In genomic region chr12:3293446-3294161, GRCh38 we compare ENCODE assay signal across 14 cellular contexts.
DNase-seq lines count a peak whose midpoint lies in the region; ATAC-seq, FAIRE-seq and TF ChIP-seq lines count a peak whose summit lies in the region.
"Had no signal": no experiment of that assay in that cellular context is flagged by ENCODE, and none has a peak within 500 bp of the region (broad histone marks: within the 10 kb centered on the region; RNA-seq: fewer than 3 reads in every experiment).

No MANE protein-coding gene starts in this region.

- H3K4me3 ChIP-seq in bronchial epithelial cell (ENCODE audit: low read depth, low read length) = no peak overlapping the region
- no peak overlapping the region for H3K4me3 ChIP-seq in kidney epithelial cell (ENCODE audit: low read depth, low read length)
- H3K4me3 ChIP-seq: GM12878 had no signal

- H3K36me3 ChIP-seq in bronchial epithelial cell (ENCODE audit: control insufficient read depth, insufficient read depth, low read length) (no peaks in the 10 kb centered on the region), kidney epithelial cell (ENCODE audit: control insufficient read depth, insufficient read depth, low read length) (no peaks in the 10 kb centered on the region)

- H3K27me3 ChIP-seq in bronchial epithelial cell (ENCODE audit: control insufficient read depth, insufficient read depth, low read length) (no peaks in the 10 kb centered on the region), kidney epithelial cell (ENCODE audit: control insufficient read depth, insufficient read depth, low read length) (no peaks in the 10 kb centered on the region)

- no peak for ATAC-seq in GM18505 (IDR thresholded peaks at IDR 0.05; ENCODE audit: unreplicated experiment)
- ATAC-seq: activated CD8-positive, alpha-beta memory T cell treated with anti-CD3 and anti-CD28 coated beads, Interleukin-2, amount 10 ng/mL, durations not matched to agents 7 days and 5 days; GM12878 had no signal

- FAIRE-seq in HTR-8/SVneo (lab: Jason Lieb, UNC) (peak; percentile 13), bronchial epithelial cell (lab: Jason Lieb, UNC) (no peak)
- FAIRE-seq: frontal cortex, GM12878, GM19239 had no signal

- TF ChIP-seq POLR2A in GM18505 (IDR thresholded peaks at IDR 0.05; ENCODE audit: borderline replicate concordance, extremely low read depth, insufficient read depth, insufficient read length) = no peak

- TF ChIP-seq CTCF in bronchial epithelial cell (IDR thresholded peaks at IDR 0.05; ENCODE audit: insufficient read depth, low read length, severe bottlenecking) = peak; percentile 16
- TF ChIP-seq CTCF in kidney epithelial cell (IDR thresholded peaks at IDR 0.05; ENCODE audit: insufficient read depth, low read length, poor library complexity, severe bottlenecking) = peak; percentile 12

- DNase-seq in DMS53 treated with DMSO at 0.1 percent for 48 hours (lab: John Stamatoyannopoulos, UW; ENCODE audit: unreplicated experiment) (peak; percentile 68), HTR-8/SVneo (ENCODE audit: insufficient read length, low spot score) (no peak), bronchial epithelial cell (ENCODE audit: low read depth) (peak; percentile 57), kidney epithelial cell (ENCODE audit: low read depth) (no peak), GM19240 (ENCODE audit: insufficient read length, low spot score) (no peak), T-helper 2 cell (no peak), Kasumi-1 (lab: John Stamatoyannopoulos, UW) (no peak)
- DNase-seq: activated CD8-positive, alpha-beta memory T cell treated with anti-CD3 and anti-CD28 coated beads, Interleukin-2, amount 10 ng/mL, durations not matched to agents 7 days and 5 days; cortex of kidney; NCI-H1436 had no signal

Comparison
In these comparisons a context has a peak if more than half of its experiments do, and no peak if none do; other contexts are left out.
1. DNase-seq: peak in DMS53 treated with DMSO at 0.1 percent for 48 hours (single experiment) and bronchial epithelial cell (single experiment); none in HTR-8/SVneo (single experiment), kidney epithelial cell (single experiment), GM19240 (single experiment), T-helper 2 cell (0 of 5) and Kasumi-1 (0 of 2).